8 cellular contexts compared by ENCODE assay signal in genomic region chr17:75693500-75694481, GRCh38. TPM values are rescaled to one million over a fixed set of nuclear protein-coding genes. Genes with fewer than 3 reads are reported as not detected.
DNase-seq lines count a peak whose midpoint lies in the region; ATAC-seq and TF ChIP-seq lines count a peak whose summit lies in the region.

No MANE protein-coding gene starts in this region.

- peaks cover 0 to 36% of the 10 kb centered on the region in 2 donors for H3K36me3 ChIP-seq in duodenal mucosa (ENCODE audit: control insufficient read depth in 1 of 2, insufficient read depth in 2 of 2, low read length in 2 of 2)

- no peaks in the 10 kb centered on the region for H3K27me3 Mint-ChIP-seq in mesothelial cell of epicardium (ENCODE audit: low read depth)

- peak overlapping the region in 1 of 2 donors; percentile 28 for H3K9ac ChIP-seq in duodenal mucosa (ENCODE audit: low read depth in 1 of 2, low read length in 2 of 2)

- H3K27me3 ChIP-seq in duodenal mucosa (ENCODE audit: control insufficient read depth in 1 of 2, insufficient read depth in 2 of 2, low read length in 2 of 2): no peaks in the 10 kb centered on the region

- H3K9me3 ChIP-seq in duodenal mucosa (ENCODE audit: control insufficient read depth in 1 of 2, low read length in 2 of 2): no peaks in the 10 kb centered on the region

- H3K4me3 ChIP-seq in duodenal mucosa (ENCODE audit: low read depth in 1 of 2, low read length in 2 of 2): no peak overlapping the region

- no peak overlapping the region for H3K4me3 Mint-ChIP-seq in mesothelial cell of epicardium

- H3K27ac ChIP-seq in duodenal mucosa (ENCODE audit: low read depth, low read length): peak overlapping the region; percentile 67

- ATAC-seq in HG03571 (IDR thresholded peaks at IDR 0.05; ENCODE audit: unreplicated experiment): no peak
- ATAC-seq in HG03457 (IDR thresholded peaks at IDR 0.05; ENCODE audit: unreplicated experiment): no peak
- no peak for ATAC-seq in GM21367 (IDR thresholded peaks at IDR 0.05; ENCODE audit: unreplicated experiment)

- peaks cover 10% of the 10 kb centered on the region for H3K36me3 Mint-ChIP-seq in mesothelial cell of epicardium

- in situ Hi-C loops in ACHN (cut with HindIII; ENCODE audit: low pct_ligation_motif_present, low pct_unique_long_range_greater_than_20kb, low sequenced_read_pairs): no loop called here

- H3K4me1 Mint-ChIP-seq in mesothelial cell of epicardium: peaks cover 36% of the 10 kb centered on the region

- H3K4me1 ChIP-seq in duodenal mucosa (ENCODE audit: control insufficient read depth in 1 of 2, insufficient read depth in 2 of 2, low read length in 2 of 2): peaks cover 80 to 84% of the 10 kb centered on the region in 2 donors

- no peak for TF ChIP-seq CTCF in mesothelial cell of epicardium (IDR thresholded peaks at IDR 0.05; ENCODE audit: unreplicated experiment)

- H3K27ac Mint-ChIP-seq in mesothelial cell of epicardium: peak overlapping the region; percentile 84

- DNase-seq in ACHN: peak; percentile 98
- DNase-seq in NCI-H2107 (lab: John Stamatoyannopoulos, UW): peak; percentile 55
- DNase-seq in mesothelial cell of epicardium (ENCODE audit: low spot score in 2 of 2, unreplicated experiment in 2 of 2): peak in 1 of 2 experiments; percentile 59
- DNase-seq in NCI-H524 treated with DMSO at 0.1 percent for 48 hours (lab: John Stamatoyannopoulos, UW): no peak

- no peaks in the 10 kb centered on the region for H3K9me3 Mint-ChIP-seq in mesothelial cell of epicardium

RNA-seq across cellular contexts. Expression of gene SAP30BP, which starts 26.7 kb away (rescaled TPM):
- total RNA-seq in mesothelial cell of epicardium: 96.0 to 109 TPM (median 106 TPM) in 3 replicates

RNA-seq across cellular contexts. Expression of gene RECQL5, which starts 26.8 kb away (rescaled TPM):
- 56.9 to 63.3 TPM (median 62.6 TPM) in 3 replicates for total RNA-seq in mesothelial cell of epicardium

RNA-seq across cellular contexts. Expression of gene ITGB4, which starts 27.5 kb away (rescaled TPM):
- total RNA-seq in mesothelial cell of epicardium: 112 to 117 TPM (median 116 TPM) in 3 replicates
